Comparison of ENCODE assay signal across 1 cellular context in genomic region chr15:43493687-43494472, GRCh38.
TF ChIP-seq lines count a peak whose summit lies in the region.

No MANE protein-coding gene starts in this region.

TF ChIP-seq in HEK293, 187 proteins besides CTCF, POLR2A, EP300 and RAD21 (continued from another document):
- no peak for TF ChIP-seq ZNF391 (tag by site-specific recombination; IDR thresholded peaks at IDR 0.05; ENCODE audit: borderline replicate concordance, low read depth)
- no peak for TF ChIP-seq ZNF776 (tag by site-specific recombination; IDR thresholded peaks at IDR 0.05; ENCODE audit: borderline replicate concordance)
- no peak for TF ChIP-seq SCRT2 (tag by site-specific recombination; IDR thresholded peaks at IDR 0.05)
- TF ChIP-seq ZNF239 (tag by site-specific recombination; IDR thresholded peaks at IDR 0.05): no peak
- TF ChIP-seq ZNF555 (tag by site-specific recombination; conservative IDR thresholded peaks at IDR 0.05): no peak
- TF ChIP-seq ZNF26 (tag by site-specific recombination; IDR thresholded peaks at IDR 0.05): no peak
- no peak for TF ChIP-seq ZSCAN5A (tag by site-specific recombination; IDR thresholded peaks at IDR 0.05)
- peak; percentile 85; the same call in 1 of the 2 replicates for TF ChIP-seq ZNF18 (tag by site-specific recombination; IDR thresholded peaks at IDR 0.05)
- TF ChIP-seq ZNF121 (tag by site-specific recombination; IDR thresholded peaks at IDR 0.05): no peak
- no peak for TF ChIP-seq ZNF416 (tag by site-specific recombination; IDR thresholded peaks at IDR 0.05)
- TF ChIP-seq ZIC2 (tag by site-specific recombination; IDR thresholded peaks at IDR 0.05): peak; percentile 68
- TF ChIP-seq ZNF302 (tag by site-specific recombination; IDR thresholded peaks at IDR 0.05; ENCODE audit: low read depth): no peak
- TF ChIP-seq BCL6B (tag by site-specific recombination; IDR thresholded peaks at IDR 0.05): no peak
- no peak for TF ChIP-seq ZNF514 (tag by site-specific recombination; IDR thresholded peaks at IDR 0.05)
- TF ChIP-seq KLF9 (tag by site-specific recombination; IDR thresholded peaks at IDR 0.05; ENCODE audit: low read depth): no peak
- TF ChIP-seq KLF17 (tag by site-specific recombination; IDR thresholded peaks at IDR 0.05): peak; percentile 80; the same call in 1 of the 2 replicates
- no peak for TF ChIP-seq ZNF221 (tag by site-specific recombination; IDR thresholded peaks at IDR 0.05; ENCODE audit: borderline replicate concordance)
- TF ChIP-seq SP2 (tag by site-specific recombination; IDR thresholded peaks at IDR 0.05): no peak
- peak; percentile 92 for TF ChIP-seq ZNF449 (tag by site-specific recombination; IDR thresholded peaks at IDR 0.05)
- TF ChIP-seq ZBTB48 (tag by site-specific recombination; IDR thresholded peaks at IDR 0.05): no peak
- TF ChIP-seq ZFHX2 (tag by site-specific recombination; conservative IDR thresholded peaks at IDR 0.05): no peak
- TF ChIP-seq YY1 (tag by site-specific recombination; IDR thresholded peaks at IDR 0.05): no peak
